8 cellular contexts compared by ENCODE assay signal in the genomic region with DNA sequence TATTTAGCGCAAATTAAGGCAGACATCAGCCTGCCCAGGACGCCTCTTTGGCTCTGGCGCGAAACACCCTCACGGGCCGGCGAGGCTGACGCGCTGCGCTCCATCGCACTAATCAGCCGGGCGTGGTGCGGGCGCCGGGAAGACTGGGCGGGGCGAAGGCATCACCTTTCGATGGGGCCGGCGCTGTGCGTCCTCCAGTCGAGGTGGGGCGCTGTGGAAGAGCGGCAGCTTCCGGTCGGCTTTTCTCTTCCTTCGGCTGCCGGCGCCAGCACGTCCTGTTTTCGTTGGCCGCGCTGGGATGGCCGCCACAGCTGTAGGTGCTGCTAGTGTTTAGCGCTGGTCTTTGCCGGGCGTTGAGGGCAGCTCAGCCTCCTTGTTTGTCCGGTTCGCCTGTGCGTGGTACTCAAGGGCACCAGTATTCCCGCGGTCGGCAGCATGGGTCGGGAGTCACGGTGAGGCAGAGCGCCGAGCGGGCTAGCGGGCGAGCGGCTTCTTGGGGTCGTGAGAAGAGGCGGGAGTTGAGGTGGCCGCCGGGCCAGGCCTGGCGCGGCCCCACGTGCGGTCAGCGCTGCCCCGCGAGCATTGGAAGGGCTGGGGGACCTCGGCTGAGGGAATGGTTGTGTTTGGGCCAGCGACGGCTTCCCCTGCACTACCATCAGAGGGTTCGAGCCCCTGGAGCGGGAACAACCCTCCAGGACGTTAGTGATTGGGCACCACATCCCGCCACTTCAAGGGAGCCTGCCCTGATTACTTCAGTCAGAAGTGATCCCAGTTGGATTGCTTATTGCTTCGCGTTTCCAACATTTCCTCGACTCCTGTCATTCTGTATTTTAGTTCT. TPM values are rescaled to one million over a fixed set of nuclear protein-coding genes. Genes with fewer than 3 reads are reported as not detected.
DNase-seq lines count a peak whose midpoint lies in the region; ATAC-seq and TF ChIP-seq lines count a peak whose summit lies in the region.

A gene with protein sequence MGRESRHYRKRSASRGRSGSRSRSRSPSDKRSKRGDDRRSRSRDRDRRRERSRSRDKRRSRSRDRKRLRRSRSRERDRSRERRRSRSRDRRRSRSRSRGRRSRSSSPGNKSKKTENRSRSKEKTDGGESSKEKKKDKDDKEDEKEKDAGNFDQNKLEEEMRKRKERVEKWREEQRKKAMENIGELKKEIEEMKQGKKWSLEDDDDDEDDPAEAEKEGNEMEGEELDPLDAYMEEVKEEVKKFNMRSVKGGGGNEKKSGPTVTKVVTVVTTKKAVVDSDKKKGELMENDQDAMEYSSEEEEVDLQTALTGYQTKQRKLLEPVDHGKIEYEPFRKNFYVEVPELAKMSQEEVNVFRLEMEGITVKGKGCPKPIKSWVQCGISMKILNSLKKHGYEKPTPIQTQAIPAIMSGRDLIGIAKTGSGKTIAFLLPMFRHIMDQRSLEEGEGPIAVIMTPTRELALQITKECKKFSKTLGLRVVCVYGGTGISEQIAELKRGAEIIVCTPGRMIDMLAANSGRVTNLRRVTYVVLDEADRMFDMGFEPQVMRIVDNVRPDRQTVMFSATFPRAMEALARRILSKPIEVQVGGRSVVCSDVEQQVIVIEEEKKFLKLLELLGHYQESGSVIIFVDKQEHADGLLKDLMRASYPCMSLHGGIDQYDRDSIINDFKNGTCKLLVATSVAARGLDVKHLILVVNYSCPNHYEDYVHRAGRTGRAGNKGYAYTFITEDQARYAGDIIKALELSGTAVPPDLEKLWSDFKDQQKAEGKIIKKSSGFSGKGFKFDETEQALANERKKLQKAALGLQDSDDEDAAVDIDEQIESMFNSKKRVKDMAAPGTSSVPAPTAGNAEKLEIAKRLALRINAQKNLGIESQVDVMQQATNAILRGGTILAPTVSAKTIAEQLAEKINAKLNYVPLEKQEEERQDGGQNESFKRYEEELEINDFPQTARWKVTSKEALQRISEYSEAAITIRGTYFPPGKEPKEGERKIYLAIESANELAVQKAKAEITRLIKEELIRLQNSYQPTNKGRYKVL (plus strand): TSS at position 276 of the 838 bp plus-strand sequence. CDS start 160 bp downstream, at position 436.

- peaks cover 9% of the 10 kb centered on the region for H3K36me3 ChIP-seq in thymus (ENCODE audit: control insufficient read depth, insufficient read depth)

- WGBS in thymus: under 1% methylated on average over 73 of the region's 73 CpGs

- ATAC-seq in HG02588 (IDR thresholded peaks at IDR 0.05; ENCODE audit: unreplicated experiment) (peak; percentile 96), SK-N-SH treated with all-trans-retinoic acid at 6 μM for 48 hours (peak; percentile 99)
- ATAC-seq in activated naive CD4-positive, alpha-beta T cell treated with anti-CD3 and anti-CD28 coated beads, Interleukin-2, amount 50 U/mL, for 72 hours: peak; percentile 98 to 99

- peak within 1 kb of the TSS; percentile 94 to 100 for H3K27ac Mint-ChIP-seq in activated naive CD4-positive, alpha-beta T cell treated with anti-CD3 and anti-CD28 coated beads, Interleukin-2, amount 50 U/mL, for 72 hours
- peak within 1 kb of the TSS; percentile 96 for H3K27ac Mint-ChIP-seq in osteocyte (ENCODE audit: unreplicated experiment)

- peaks cover 31% of the 10 kb centered on the region for H3K4me1 Mint-ChIP-seq in osteocyte (ENCODE audit: unreplicated experiment)

- peak; percentile 88 for TF ChIP-seq CTCF in GM10266 (IDR thresholded peaks at IDR 0.05; ENCODE audit: control insufficient read depth, insufficient read depth, low read depth, missing control alignments)
- TF ChIP-seq CTCF in osteocyte (IDR thresholded peaks at IDR 0.05): peak; percentile 80

- H3K4me1 ChIP-seq in thymus (ENCODE audit: control insufficient read depth, insufficient read depth, low read length): peaks cover 4% of the 10 kb centered on the region

- no peaks in the 10 kb centered on the region for H3K9me3 ChIP-seq in thymus (ENCODE audit: control insufficient read depth)

- no peaks in the 10 kb centered on the region for H3K27me3 ChIP-seq in thymus (ENCODE audit: control insufficient read depth, insufficient read depth)

- no peaks in the 10 kb centered on the region for H3K9me3 Mint-ChIP-seq in activated naive CD4-positive, alpha-beta T cell treated with anti-CD3 and anti-CD28 coated beads, Interleukin-2, amount 50 U/mL, for 72 hours
- no peaks in the 10 kb centered on the region for H3K9me3 Mint-ChIP-seq in osteocyte (ENCODE audit: unreplicated experiment)

- H3K27ac ChIP-seq in thymus (ENCODE audit: low read depth): peak within 1 kb of the TSS; percentile 33

- H3K36me3 Mint-ChIP-seq in activated naive CD4-positive, alpha-beta T cell treated with anti-CD3 and anti-CD28 coated beads, Interleukin-2, amount 50 U/mL, for 72 hours: peaks cover 16 to 21% of the 10 kb centered on the region in 2 donors
- peaks cover 2% of the 10 kb centered on the region for H3K36me3 Mint-ChIP-seq in osteocyte (ENCODE audit: unreplicated experiment)

- peak within 1 kb of the TSS; percentile 76 for H3K4me3 ChIP-seq in thymus (ENCODE audit: low read length)

- DNase-seq in GM10266 (ENCODE audit: extremely low spot score) (peak; percentile 94), NCI-H1092 (lab: John Stamatoyannopoulos, UW) (peak; percentile 86), glomerular endothelial cell (ENCODE audit: extremely low read depth, low read depth, low spot score) (no peak), osteocyte (ENCODE audit: extremely low spot score, unreplicated experiment) (peak; percentile 97)
- DNase-seq in activated naive CD4-positive, alpha-beta T cell treated with anti-CD3 and anti-CD28 coated beads, Interleukin-2, amount 50 U/mL, for 72 hours (ENCODE audit: low spot score in 2 of 2): peak; percentile 94 to 97

- H3K27me3 Mint-ChIP-seq in osteocyte (ENCODE audit: unreplicated experiment): no peaks in the 10 kb centered on the region

- peak within 1 kb of the TSS; percentile 100 for H3K4me3 Mint-ChIP-seq in osteocyte (ENCODE audit: unreplicated experiment)

TF ChIP-seq in SK-N-SH treated with all-trans-retinoic acid at 6 μM for 48 hours, 23 proteins besides CTCF, POLR2A, EP300 and RAD21 (continues in another document):
- TF ChIP-seq ZFP30 (CRISPR knock-in tag; IDR thresholded peaks at IDR 0.05) (no peak), ISL1 (CRISPR knock-in tag; IDR thresholded peaks at IDR 0.05) (no peak), ZNF70 (CRISPR knock-in tag; IDR thresholded peaks at IDR 0.05) (no peak), SNAI2 (CRISPR knock-in tag; IDR thresholded peaks at IDR 0.05) (no peak), OSR1 (CRISPR knock-in tag; IDR thresholded peaks at IDR 0.05) (no peak), ZFP3 (CRISPR knock-in tag; IDR thresholded peaks at IDR 0.05) (0 out of 2 replicates have a peak, but pooled peaks have one; percentile 11)
- TF ChIP-seq, protein P1, sequence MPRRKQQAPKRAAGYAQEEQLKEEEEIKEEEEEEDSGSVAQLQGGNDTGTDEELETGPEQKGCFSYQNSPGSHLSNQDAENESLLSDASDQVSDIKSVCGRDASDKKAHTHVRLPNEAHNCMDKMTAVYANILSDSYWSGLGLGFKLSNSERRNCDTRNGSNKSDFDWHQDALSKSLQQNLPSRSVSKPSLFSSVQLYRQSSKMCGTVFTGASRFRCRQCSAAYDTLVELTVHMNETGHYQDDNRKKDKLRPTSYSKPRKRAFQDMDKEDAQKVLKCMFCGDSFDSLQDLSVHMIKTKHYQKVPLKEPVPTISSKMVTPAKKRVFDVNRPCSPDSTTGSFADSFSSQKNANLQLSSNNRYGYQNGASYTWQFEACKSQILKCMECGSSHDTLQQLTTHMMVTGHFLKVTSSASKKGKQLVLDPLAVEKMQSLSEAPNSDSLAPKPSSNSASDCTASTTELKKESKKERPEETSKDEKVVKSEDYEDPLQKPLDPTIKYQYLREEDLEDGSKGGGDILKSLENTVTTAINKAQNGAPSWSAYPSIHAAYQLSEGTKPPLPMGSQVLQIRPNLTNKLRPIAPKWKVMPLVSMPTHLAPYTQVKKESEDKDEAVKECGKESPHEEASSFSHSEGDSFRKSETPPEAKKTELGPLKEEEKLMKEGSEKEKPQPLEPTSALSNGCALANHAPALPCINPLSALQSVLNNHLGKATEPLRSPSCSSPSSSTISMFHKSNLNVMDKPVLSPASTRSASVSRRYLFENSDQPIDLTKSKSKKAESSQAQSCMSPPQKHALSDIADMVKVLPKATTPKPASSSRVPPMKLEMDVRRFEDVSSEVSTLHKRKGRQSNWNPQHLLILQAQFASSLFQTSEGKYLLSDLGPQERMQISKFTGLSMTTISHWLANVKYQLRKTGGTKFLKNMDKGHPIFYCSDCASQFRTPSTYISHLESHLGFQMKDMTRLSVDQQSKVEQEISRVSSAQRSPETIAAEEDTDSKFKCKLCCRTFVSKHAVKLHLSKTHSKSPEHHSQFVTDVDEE (CRISPR knock-in tag; IDR thresholded peaks at IDR 0.05): peak; percentile 41
- TF ChIP-seq, protein P2, sequence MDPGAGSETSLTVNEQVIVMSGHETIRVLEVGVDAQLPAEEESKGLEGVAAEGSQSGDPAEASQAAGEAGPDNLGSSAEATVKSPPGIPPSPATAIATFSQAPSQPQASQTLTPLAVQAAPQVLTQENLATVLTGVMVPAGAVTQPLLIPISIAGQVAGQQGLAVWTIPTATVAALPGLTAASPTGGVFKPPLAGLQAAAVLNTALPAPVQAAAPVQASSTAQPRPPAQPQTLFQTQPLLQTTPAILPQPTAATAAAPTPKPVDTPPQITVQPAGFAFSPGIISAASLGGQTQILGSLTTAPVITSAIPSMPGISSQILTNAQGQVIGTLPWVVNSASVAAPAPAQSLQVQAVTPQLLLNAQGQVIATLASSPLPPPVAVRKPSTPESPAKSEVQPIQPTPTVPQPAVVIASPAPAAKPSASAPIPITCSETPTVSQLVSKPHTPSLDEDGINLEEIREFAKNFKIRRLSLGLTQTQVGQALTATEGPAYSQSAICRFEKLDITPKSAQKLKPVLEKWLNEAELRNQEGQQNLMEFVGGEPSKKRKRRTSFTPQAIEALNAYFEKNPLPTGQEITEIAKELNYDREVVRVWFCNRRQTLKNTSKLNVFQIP (CRISPR knock-in tag; IDR thresholded peaks at IDR 0.05; ENCODE audit: borderline replicate concordance, low read depth): no peak
- TF ChIP-seq, protein P3, sequence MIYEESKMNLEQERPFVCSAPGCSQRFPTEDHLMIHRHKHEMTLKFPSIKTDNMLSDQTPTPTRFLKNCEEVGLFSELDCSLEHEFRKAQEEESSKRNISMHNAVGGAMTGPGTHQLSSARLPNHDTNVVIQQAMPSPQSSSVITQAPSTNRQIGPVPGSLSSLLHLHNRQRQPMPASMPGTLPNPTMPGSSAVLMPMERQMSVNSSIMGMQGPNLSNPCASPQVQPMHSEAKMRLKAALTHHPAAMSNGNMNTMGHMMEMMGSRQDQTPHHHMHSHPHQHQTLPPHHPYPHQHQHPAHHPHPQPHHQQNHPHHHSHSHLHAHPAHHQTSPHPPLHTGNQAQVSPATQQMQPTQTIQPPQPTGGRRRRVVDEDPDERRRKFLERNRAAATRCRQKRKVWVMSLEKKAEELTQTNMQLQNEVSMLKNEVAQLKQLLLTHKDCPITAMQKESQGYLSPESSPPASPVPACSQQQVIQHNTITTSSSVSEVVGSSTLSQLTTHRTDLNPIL (CRISPR knock-in tag; IDR thresholded peaks at IDR 0.05; ENCODE audit: low read depth): no peak

RNA-seq across cellular contexts. Expression of the gene that starts here (rescaled TPM):
- 100 to 1,000 TPM in 1 of 2 donors, 10 to 100 TPM in 1; 79.4 to 108 TPM for total RNA-seq in activated naive CD4-positive, alpha-beta T cell treated with anti-CD3 and anti-CD28 coated beads, Interleukin-2, amount 50 U/mL, for 72 hours
- total RNA-seq in glomerular endothelial cell: 20.8 and 39.7 TPM in 2 replicates
- total RNA-seq in osteocyte: 46.1 and 55.3 TPM in 2 replicates
- polyA plus RNA-seq in thymus: 27.0 TPM
